14 cellular contexts compared by ENCODE assay signal in the genomic region with DNA sequence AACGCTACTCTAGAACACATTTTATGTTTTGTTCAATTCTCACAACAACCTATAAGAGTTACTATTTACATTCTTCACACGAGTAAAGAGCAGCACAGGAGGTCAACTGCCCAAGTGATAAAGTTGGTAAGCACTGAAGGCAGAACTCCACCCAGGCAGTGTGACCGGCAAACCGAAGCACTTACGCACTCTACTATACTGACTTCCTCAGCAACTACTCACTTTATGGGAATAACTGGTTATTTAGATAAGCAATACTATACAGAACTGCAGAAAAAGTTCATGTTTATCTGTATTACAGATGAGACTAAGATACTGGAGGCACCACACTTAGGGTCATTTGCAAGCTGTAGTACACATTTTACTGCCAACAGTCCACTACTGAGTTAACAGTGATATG. TPM values are rescaled to one million over a fixed set of nuclear protein-coding genes. Genes with fewer than 3 reads are reported as not detected.
DNase-seq lines count a peak whose midpoint lies in the region; ATAC-seq, FAIRE-seq and TF ChIP-seq lines count a peak whose summit lies in the region.
"Had no signal": no experiment of that assay in that cellular context is flagged by ENCODE, and none has a peak within 500 bp of the region (broad histone marks: within the 10 kb centered on the region; RNA-seq: fewer than 3 reads in every experiment).

No MANE protein-coding gene starts in this region.

- H4K20me1 ChIP-seq in BLaER1 = peaks cover 100% of the 10 kb centered on the region
- H4K20me1 ChIP-seq in endothelial cell of umbilical vein (replicated peaks; ENCODE audit: control insufficient read depth, extremely low read depth, insufficient read depth, low read length) = no peaks in the 10 kb centered on the region

- H3K27ac ChIP-seq in BLaER1 (no peak overlapping the region), endothelial cell of umbilical vein (ENCODE audit: insufficient read depth, low read depth, low read length) (no peak overlapping the region), breast epithelium (no peak overlapping the region)
- H3K27ac ChIP-seq: vagina had no signal

- peaks cover 2% of the 10 kb centered on the region for H3K36me3 Mint-ChIP-seq in IgD-negative memory B cell
- peaks cover 0 to 7% of the 10 kb centered on the region in 2 donors for H3K36me3 Mint-ChIP-seq in naive B cell
- H3K36me3 Mint-ChIP-seq in osteocyte (ENCODE audit: unreplicated experiment) = no peaks in the 10 kb centered on the region

- no peak for TF ChIP-seq POLR2A in endothelial cell of umbilical vein (IDR thresholded peaks at IDR 0.05; ENCODE audit: low read depth, low read length)
- TF ChIP-seq POLR2A in breast epithelium (IDR thresholded peaks at IDR 0.05) = no peak

- CTCF ChIA-PET in endothelial cell of umbilical vein (lab: Charles Lee) = interaction anchor here (0.7 to 1.2 kb wide), 3 partner anchors 12 to 60 kb away, joined by 3 to 6 read pairs (median 3); no protein-coding TSS in a partner anchor

- no TSS peak for BruUV-seq in endothelial cell of umbilical vein (replicated peaks; lab: Mats Ljungman, UMichigan)

- H3K4me1 ChIP-seq in BLaER1 (peaks cover 68% of the 10 kb centered on the region), endothelial cell of umbilical vein (ENCODE audit: control insufficient read depth, extremely low read depth, insufficient read depth, low read length) (peaks cover 29% of the 10 kb centered on the region), breast epithelium (peaks cover 0 to 4% of the 10 kb centered on the region in 2 donors)

- H3K27me3 Mint-ChIP-seq in IgD-negative memory B cell (no peaks in the 10 kb centered on the region), naive B cell (no peaks in the 10 kb centered on the region), osteocyte (ENCODE audit: unreplicated experiment) (no peaks in the 10 kb centered on the region)
- H3K27me3 Mint-ChIP-seq: effector memory CD8-positive, alpha-beta T cell had no signal

- DNase-seq in endothelial cell of umbilical vein (ENCODE audit: low read depth, low spot score) = peak; percentile 45
- DNase-seq in naive B cell = peak; percentile 43
- no peak for DNase-seq in NCI-H345 treated with DMSO at 0.1 percent for 48 hours (lab: John Stamatoyannopoulos, UW; ENCODE audit: unreplicated experiment)
- no peak for DNase-seq in breast epithelium (ENCODE audit: low spot score in 2 of 2)
- DNase-seq in NCI-H2107 (lab: John Stamatoyannopoulos, UW) = no peak
- no peak for DNase-seq in osteocyte (ENCODE audit: extremely low spot score, unreplicated experiment)
- DNase-seq: amygdala; effector memory CD8-positive, alpha-beta T cell; mesendoderm; NCI-H1092 treated with DMSO at 0.1 percent for 48 hours; sigmoid colon had no signal

- dilution Hi-C loops in endothelial cell of umbilical vein (cut with MboI; ENCODE audit: extremely low pct_ligation_motif_present, low sequenced_read_pairs) = no loop called here

- H3K9me1 ChIP-seq in endothelial cell of umbilical vein (replicated peaks; ENCODE audit: control insufficient read depth, extremely low read depth, insufficient read depth, low read length) = no peaks in the 10 kb centered on the region

- H3K9me3 ChIP-seq in BLaER1 = peaks cover under 1% of the 10 kb centered on the region; the same call in 1 of the 2 replicates
- H3K9me3 ChIP-seq in endothelial cell of umbilical vein (replicated peaks; ENCODE audit: control insufficient read depth, insufficient read depth, low read length) = no peaks in the 10 kb centered on the region
- no peaks in the 10 kb centered on the region for H3K9me3 ChIP-seq in breast epithelium
- H3K9me3 ChIP-seq: sigmoid colon, vagina had no signal

- peak overlapping the region; percentile 37 for H3K4me2 ChIP-seq in BLaER1
- H3K4me2 ChIP-seq in endothelial cell of umbilical vein (ENCODE audit: insufficient read depth, low read length) = peak overlapping the region; percentile 6

- H3K27me3 ChIP-seq in BLaER1 (no peaks in the 10 kb centered on the region), endothelial cell of umbilical vein (ENCODE audit: control insufficient read depth in 2 of 2, insufficient read depth in 2 of 2, low read length in 2 of 2) (no peaks in the 10 kb centered on the region), breast epithelium (no peaks in the 10 kb centered on the region)
- H3K27me3 ChIP-seq: sigmoid colon, vagina had no signal

- no peak overlapping the region for H2AFZ ChIP-seq in endothelial cell of umbilical vein (ENCODE audit: low read depth, low read length)

- no peak for TF ChIP-seq CTCF in endothelial cell of umbilical vein (IDR thresholded peaks at IDR 0.05; ENCODE audit: extremely low read depth in 1 of 2, insufficient read depth in 1 of 2, low read depth in 1 of 2, low read length in 2 of 2)
- no peak for TF ChIP-seq CTCF in breast epithelium (IDR thresholded peaks at IDR 0.05)
- no peak for TF ChIP-seq CTCF in osteocyte (IDR thresholded peaks at IDR 0.05)

- intact Hi-C loops in endothelial cell of umbilical vein (cut with micrococcal nuclease) = no loop called here
- intact Hi-C loops in breast epithelium (cut with DNase I; ENCODE audit: low total_unique reads) = no loop called here

- peaks cover 58 to 67% (median 61%) of the 10 kb centered on the region in 3 donors for H3K4me1 Mint-ChIP-seq in IgD-negative memory B cell
- peaks cover 71 to 96% (median 88%) of the 10 kb centered on the region in 3 donors for H3K4me1 Mint-ChIP-seq in naive B cell
- peaks cover 26% of the 10 kb centered on the region for H3K4me1 Mint-ChIP-seq in osteocyte (ENCODE audit: unreplicated experiment)

- FAIRE-seq in endothelial cell of umbilical vein (lab: Jason Lieb, UNC) = no peak

- peaks cover 91% of the 10 kb centered on the region for H3K79me2 ChIP-seq in endothelial cell of umbilical vein (ENCODE audit: control insufficient read depth, insufficient read depth, low read length)

- H3K9me3 Mint-ChIP-seq in IgD-negative memory B cell (no peaks in the 10 kb centered on the region), naive B cell (no peaks in the 10 kb centered on the region), osteocyte (ENCODE audit: unreplicated experiment) (no peaks in the 10 kb centered on the region)
- H3K9me3 Mint-ChIP-seq: effector memory CD8-positive, alpha-beta T cell had no signal

- ATAC-seq in naive B cell (ENCODE audit: low read depth in 2 of 2) = peak; percentile 86 to 87
- ATAC-seq: effector memory CD8-positive, alpha-beta T cell had no signal

- H3K9ac ChIP-seq in BLaER1 (no peak overlapping the region), endothelial cell of umbilical vein (replicated peaks; ENCODE audit: extremely low read depth, insufficient read depth, low read length) (no peak overlapping the region)

- H3K4me3 Mint-ChIP-seq in IgD-negative memory B cell = peak overlapping the region in 3 of 4 donors; percentile 7 to 79 (median 63)
- H3K4me3 Mint-ChIP-seq in naive B cell = peak overlapping the region; percentile 61 to 92 (median 82)
- H3K4me3 Mint-ChIP-seq in osteocyte (ENCODE audit: unreplicated experiment) = no peak overlapping the region
- H3K4me3 Mint-ChIP-seq: effector memory CD8-positive, alpha-beta T cell had no signal

- H3K36me3 ChIP-seq in BLaER1 (peaks cover 9% of the 10 kb centered on the region), endothelial cell of umbilical vein (ENCODE audit: control insufficient read depth in 2 of 2, extremely low read depth in 1 of 2, insufficient read depth in 2 of 2, low read length in 2 of 2) (no peaks in the 10 kb centered on the region), breast epithelium (no peaks in the 10 kb centered on the region)
- H3K36me3 ChIP-seq: sigmoid colon, vagina had no signal

- H3K27ac Mint-ChIP-seq in IgD-negative memory B cell = peak overlapping the region; percentile 26 to 46 (median 41)
- peak overlapping the region; percentile 86 to 99 (median 97) for H3K27ac Mint-ChIP-seq in naive B cell
- no peak overlapping the region for H3K27ac Mint-ChIP-seq in osteocyte (ENCODE audit: unreplicated experiment)

- POLR2A ChIA-PET in endothelial cell of umbilical vein (lab: Charles Lee) = no interaction called here

- H3K4me3 ChIP-seq in BLaER1 = no peak overlapping the region
- H3K4me3 ChIP-seq in endothelial cell of umbilical vein (replicated peaks in 1 of 3; ENCODE audit: insufficient read depth in 1 of 3, low read depth in 1 of 3, low read length in 3 of 3) = no peak overlapping the region
- no peak overlapping the region for H3K4me3 ChIP-seq in breast epithelium
- H3K4me3 ChIP-seq: sigmoid colon, vagina had no signal

TF ChIP-seq in endothelial cell of umbilical vein, 7 proteins besides CTCF, POLR2A, EP300 and RAD21:
- TF ChIP-seq EZH2 (IDR thresholded peaks at IDR 0.05; ENCODE audit: borderline replicate concordance, low read depth, low read length, severe bottlenecking) = no peak
- TF ChIP-seq GATA2 (IDR thresholded peaks at IDR 0.05; ENCODE audit: insufficient read depth, insufficient read length, low read depth, low read length) = no peak
- TF ChIP-seq JUN (IDR thresholded peaks at IDR 0.05; ENCODE audit: borderline replicate concordance, insufficient read depth, insufficient read length, low read depth) = no peak
- TF ChIP-seq POLR2AphosphoS5 (IDR thresholded peaks at IDR 0.05; ENCODE audit: insufficient read depth, low read depth, low read length) = no peak
- no peak for TF ChIP-seq MYC (IDR thresholded peaks at IDR 0.05; ENCODE audit: low read depth, low read length)
- TF ChIP-seq FOS (IDR thresholded peaks at IDR 0.05; ENCODE audit: borderline replicate concordance, insufficient read depth, low read length) = no peak
- no peak for TF ChIP-seq MAX (IDR thresholded peaks at IDR 0.05; ENCODE audit: insufficient read depth, insufficient read length)

RNA-seq across cellular contexts. Expression of gene FOXO1, which starts 28.8 kb away (rescaled TPM):
- polyA plus RNA-seq in IgD-negative memory B cell (16.5 TPM), endothelial cell of umbilical vein (44.7 and 46.6 TPM in 2 replicates), naive B cell (ENCODE audit: low read depth in 6 of 6) (100 to 1,000 TPM in 5 of 6 donors, 10 to 100 TPM in 1; 70.3 to 174 (median 117) TPM)
- total RNA-seq in endothelial cell of umbilical vein (47.6 and 48.5 TPM in 2 replicates), breast epithelium (100 to 1,000 TPM in 1 of 3 donors, 10 to 100 TPM in 2; 54.1 to 163 (median 67.2) TPM), osteocyte (8.6 and 10.0 TPM in 2 replicates)
- polyA plus RNA-seq in endothelial cell of umbilical vein (2011; cell fraction: cytosol; rRNA removed) = 26.5 and 27.1 TPM in 2 replicates
- polyA plus RNA-seq in endothelial cell of umbilical vein (2011; cell fraction: nucleus; rRNA removed) = 50.3 and 58.3 TPM in 2 replicates
- 28.4 and 38.6 TPM in 2 replicates for polyA plus RNA-seq in endothelial cell of umbilical vein (2012)
- 143 and 150 TPM in 2 replicates for polyA minus RNA-seq in endothelial cell of umbilical vein
- 3.6 TPM for polyA minus RNA-seq in endothelial cell of umbilical vein (2011; cell fraction: cytosol; rRNA and poly(A)+ RNA removed)
- 136 and 154 TPM in 2 replicates for polyA minus RNA-seq in endothelial cell of umbilical vein (2011; cell fraction: nucleus; rRNA and poly(A)+ RNA removed)

Comparison
In these comparisons a context has a peak if more than half of its experiments do, and no peak if none do; other contexts are left out.
1. DNase-seq: peak in endothelial cell of umbilical vein (single experiment) and naive B cell (single experiment); none in NCI-H345 treated with DMSO at 0.1 percent for 48 hours (single experiment), breast epithelium (0 of 2), NCI-H2107 (single experiment) and osteocyte (single experiment).